In the genomic region with DNA sequence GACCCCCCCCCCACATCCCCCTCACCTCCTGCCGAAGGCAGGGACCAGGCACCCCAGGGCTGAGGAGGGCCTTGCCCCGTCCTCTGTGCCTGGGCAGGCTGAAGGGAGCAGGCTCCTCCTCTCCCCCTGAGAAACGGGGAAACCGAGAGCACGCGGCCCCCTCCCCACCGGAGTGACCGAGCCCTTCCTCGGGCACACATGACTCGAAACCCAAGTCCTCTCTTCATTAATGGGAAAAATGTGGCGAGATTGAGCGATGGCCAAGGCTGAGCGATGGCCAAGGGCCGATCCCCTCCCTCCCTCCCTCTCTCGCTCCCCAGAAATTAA, we compare ENCODE assay signal across 8 cellular contexts. TPM values are rescaled to one million over a fixed set of nuclear protein-coding genes. Genes with fewer than 3 reads are reported as not detected.
DNase-seq lines count a peak whose midpoint lies in the region; ATAC-seq and TF ChIP-seq lines count a peak whose summit lies in the region.

No MANE protein-coding gene starts in this region.

- peak overlapping the region; percentile 64 for H3K4me3 Mint-ChIP-seq in activated naive CD8-positive, alpha-beta T cell
- no peak overlapping the region for H3K4me3 Mint-ChIP-seq in activated naive CD8-positive, alpha-beta T cell treated with anti-CD3 and anti-CD28 coated beads, Interleukin-2, amount 50 U/mL, for 24 hours

- ATAC-seq in activated naive CD8-positive, alpha-beta T cell treated with anti-CD3 and anti-CD28 coated beads, Interleukin-2, amount 50 U/mL, for 24 hours, result no peak
- ATAC-seq in upper lobe of right lung (no peak), HG03521 (IDR thresholded peaks at IDR 0.05; ENCODE audit: unreplicated experiment) (no peak), left lobe of liver (no peak)

- H3K4me1 Mint-ChIP-seq in activated naive CD8-positive, alpha-beta T cell (ENCODE audit: low read depth), result peaks cover 3% of the 10 kb centered on the region
- no peaks in the 10 kb centered on the region for H3K4me1 Mint-ChIP-seq in activated naive CD8-positive, alpha-beta T cell treated with anti-CD3 and anti-CD28 coated beads, Interleukin-2, amount 50 U/mL, for 24 hours

- no peaks in the 10 kb centered on the region for H3K9me3 Mint-ChIP-seq in activated naive CD8-positive, alpha-beta T cell (ENCODE audit: low read depth)
- no peaks in the 10 kb centered on the region for H3K9me3 Mint-ChIP-seq in activated naive CD8-positive, alpha-beta T cell treated with anti-CD3 and anti-CD28 coated beads, Interleukin-2, amount 50 U/mL, for 24 hours

- no peak overlapping the region for H3K27ac ChIP-seq in duodenal mucosa (ENCODE audit: low read depth, low read length)
- H3K27ac ChIP-seq in muscle layer of duodenum (ENCODE audit: low read length), result no peak overlapping the region
- H3K27ac ChIP-seq in upper lobe of right lung, result peak overlapping the region; percentile 72

- no peak overlapping the region for H3K9ac ChIP-seq in duodenal mucosa (ENCODE audit: low read depth in 1 of 2, low read length in 2 of 2)

- H3K36me3 ChIP-seq in duodenal mucosa (ENCODE audit: control insufficient read depth in 1 of 2, insufficient read depth in 2 of 2, low read length in 2 of 2) (peaks cover 3 to 14% of the 10 kb centered on the region in 2 donors), muscle layer of duodenum (ENCODE audit: control insufficient read depth in 1 of 2, insufficient read depth in 2 of 2, low read length in 2 of 2) (peaks cover 6 to 8% of the 10 kb centered on the region in 2 donors), upper lobe of right lung (no peaks in the 10 kb centered on the region)

- no peak for DNase-seq in activated naive CD8-positive, alpha-beta T cell treated with anti-CD3 and anti-CD28 coated beads, Interleukin-2, amount 50 U/mL, for 24 hours
- DNase-seq in upper lobe of right lung, result no peak
- no peak for DNase-seq in NCI-H526 (lab: John Stamatoyannopoulos, UW)
- DNase-seq in left lobe of liver (ENCODE audit: low spot score), result no peak

- H3K9me3 ChIP-seq in duodenal mucosa (ENCODE audit: control insufficient read depth in 1 of 2, low read length in 2 of 2), result no peaks in the 10 kb centered on the region
- no peaks in the 10 kb centered on the region for H3K9me3 ChIP-seq in muscle layer of duodenum (ENCODE audit: control insufficient read depth in 1 of 2, low read length in 2 of 2)
- H3K9me3 ChIP-seq in upper lobe of right lung, result no peaks in the 10 kb centered on the region

- H3K4me3 ChIP-seq in duodenal mucosa (ENCODE audit: low read depth in 1 of 2, low read length in 2 of 2) (peak overlapping the region; percentile 35 to 60), muscle layer of duodenum (ENCODE audit: low read depth in 1 of 2, low read length in 2 of 2) (peak overlapping the region; percentile 33 to 64), upper lobe of right lung (peak overlapping the region; percentile 52)

- H3K27ac Mint-ChIP-seq in activated naive CD8-positive, alpha-beta T cell, result no peak overlapping the region
- H3K27ac Mint-ChIP-seq in activated naive CD8-positive, alpha-beta T cell treated with anti-CD3 and anti-CD28 coated beads, Interleukin-2, amount 50 U/mL, for 24 hours, result no peak overlapping the region

- H3K36me3 Mint-ChIP-seq in activated naive CD8-positive, alpha-beta T cell, result no peaks in the 10 kb centered on the region
- H3K36me3 Mint-ChIP-seq in activated naive CD8-positive, alpha-beta T cell treated with anti-CD3 and anti-CD28 coated beads, Interleukin-2, amount 50 U/mL, for 24 hours (ENCODE audit: low read depth), result no peaks in the 10 kb centered on the region

- H3K27me3 ChIP-seq in duodenal mucosa (ENCODE audit: control insufficient read depth in 1 of 2, insufficient read depth in 2 of 2, low read length in 2 of 2) (peaks cover 0 to 10% of the 10 kb centered on the region in 2 donors), muscle layer of duodenum (ENCODE audit: low read depth, low read length) (peaks cover 4% of the 10 kb centered on the region), upper lobe of right lung (no peaks in the 10 kb centered on the region)

- peaks cover 53 to 57% of the 10 kb centered on the region in 2 donors for H3K4me1 ChIP-seq in duodenal mucosa (ENCODE audit: control insufficient read depth in 1 of 2, insufficient read depth in 2 of 2, low read length in 2 of 2)
- H3K4me1 ChIP-seq in muscle layer of duodenum (ENCODE audit: control insufficient read depth in 1 of 2, insufficient read depth in 2 of 2, low read length in 2 of 2), result peaks cover 18 to 61% of the 10 kb centered on the region in 2 donors
- peaks cover 40% of the 10 kb centered on the region for H3K4me1 ChIP-seq in upper lobe of right lung

- no peak for TF ChIP-seq CTCF in upper lobe of right lung (IDR thresholded peaks at IDR 0.05)

- H3K27me3 Mint-ChIP-seq in activated naive CD8-positive, alpha-beta T cell, result peaks cover 15% of the 10 kb centered on the region
- H3K27me3 Mint-ChIP-seq in activated naive CD8-positive, alpha-beta T cell treated with anti-CD3 and anti-CD28 coated beads, Interleukin-2, amount 50 U/mL, for 24 hours, result peaks cover 51% of the 10 kb centered on the region

- intact Hi-C loops in upper lobe of right lung (cut with DNase I), result no loop called here

RNA-seq across cellular contexts. Expression of gene EPHB3, which starts 7.0 kb away (rescaled TPM):
- total RNA-seq in upper lobe of right lung (7.8 TPM), left lobe of liver (0.65 TPM)
